8 cellular contexts compared by ENCODE assay signal in genomic region chr19:55279773-55280643, GRCh38. TPM values are rescaled to one million over a fixed set of nuclear protein-coding genes. Genes with fewer than 3 reads are reported as not detected.
DNase-seq lines count a peak whose midpoint lies in the region; ATAC-seq, FAIRE-seq and TF ChIP-seq lines count a peak whose summit lies in the region.

A gene with protein sequence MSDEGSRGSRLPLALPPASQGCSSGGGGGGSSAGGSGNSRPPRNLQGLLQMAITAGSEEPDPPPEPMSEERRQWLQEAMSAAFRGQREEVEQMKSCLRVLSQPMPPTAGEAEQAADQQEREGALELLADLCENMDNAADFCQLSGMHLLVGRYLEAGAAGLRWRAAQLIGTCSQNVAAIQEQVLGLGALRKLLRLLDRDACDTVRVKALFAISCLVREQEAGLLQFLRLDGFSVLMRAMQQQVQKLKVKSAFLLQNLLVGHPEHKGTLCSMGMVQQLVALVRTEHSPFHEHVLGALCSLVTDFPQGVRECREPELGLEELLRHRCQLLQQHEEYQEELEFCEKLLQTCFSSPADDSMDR (minus strand): TSS chr19:55280110. CDS start chr19:55279608, 502 bp downstream.

- peaks cover 22% of the 10 kb centered on the region for H3K79me2 ChIP-seq in OCI-LY3 (ENCODE audit: low read length)
- no peaks in the 10 kb centered on the region for H3K79me2 ChIP-seq in endothelial cell of umbilical vein (ENCODE audit: control insufficient read depth, insufficient read depth, low read length)

- dilution Hi-C loops in endothelial cell of umbilical vein (cut with MboI; ENCODE audit: extremely low pct_ligation_motif_present, low sequenced_read_pairs): no loop called here

- no peaks in the 10 kb centered on the region for H3K27me3 Mint-ChIP-seq in Caco-2 (ENCODE audit: insufficient read depth, unreplicated experiment)

- peak within 1 kb of the TSS; percentile 100 for H3K4me3 Mint-ChIP-seq in Caco-2 (ENCODE audit: unreplicated experiment)

- peak; percentile 62 for ATAC-seq in GM21447 (IDR thresholded peaks at IDR 0.05; ENCODE audit: unreplicated experiment)

- H4K20me1 ChIP-seq in OCI-LY3 (ENCODE audit: insufficient read depth, low read length) (no peaks in the 10 kb centered on the region), endothelial cell of umbilical vein (replicated peaks; ENCODE audit: control insufficient read depth, extremely low read depth, insufficient read depth, low read length) (no peaks in the 10 kb centered on the region)

- BruUV-seq in Caco-2 (replicated peaks; lab: Mats Ljungman, UMichigan) (no TSS peak), endothelial cell of umbilical vein (replicated peaks; lab: Mats Ljungman, UMichigan) (no TSS peak)

- DNase-seq in Caco-2: peak; percentile 99
- DNase-seq in HuH-7 (ENCODE audit: low spot score): peak; percentile 94
- peak; percentile 98 for DNase-seq in activated CD8-positive, alpha-beta memory T cell treated with anti-CD3 and anti-CD28 coated beads, Interleukin-2, amount 50 U/mL, for 48 hours
- DNase-seq in endothelial cell of umbilical vein (ENCODE audit: low read depth, low spot score): peak; percentile 93
- DNase-seq in midbrain (lab: John Stamatoyannopoulos, UW): peak; percentile 87
- peak; percentile 85 for DNase-seq in stimulated activated CD8-positive, alpha-beta memory T cell treated with anti-CD3 and anti-CD28 coated beads, Interleukin-2, amount 100 ng/mL, for 1 hour (ENCODE audit: low read depth in 2 of 2)

- peak within 1 kb of the TSS; percentile 76 for H2AFZ ChIP-seq in OCI-LY3 (ENCODE audit: low read depth, low read length)
- peak within 1 kb of the TSS; percentile 98 for H2AFZ ChIP-seq in endothelial cell of umbilical vein (ENCODE audit: low read depth, low read length)

- peak within 1 kb of the TSS; percentile 100 for H3K27ac Mint-ChIP-seq in Caco-2 (ENCODE audit: unreplicated experiment)

- H3K4me2 ChIP-seq in OCI-LY3 (ENCODE audit: low read length): peak within 1 kb of the TSS; percentile 90
- H3K4me2 ChIP-seq in endothelial cell of umbilical vein (ENCODE audit: insufficient read depth, low read length): peak within 1 kb of the TSS; percentile 54

- CTCF ChIA-PET in Caco-2 (lab: Charles Lee) (interaction anchor here (0.7 to 1.6 kb wide), 11 partner anchors 12 to 353 kb away, joined by 3 to 8 read pairs (median 3); partner anchors contain the start of genes KMT5C, PTPRH and TMEM238), endothelial cell of umbilical vein (lab: Charles Lee) (interaction anchor here (0.8 to 1.5 kb wide), 8 partner anchors 11 to 224 kb away, joined by 3 to 7 read pairs (median 4); partner anchors contain the start of genes PPP6R1 and TMEM238)

- H3K36me3 Mint-ChIP-seq in Caco-2 (ENCODE audit: insufficient read depth, unreplicated experiment): peaks cover 20% of the 10 kb centered on the region

- H3K4me1 Mint-ChIP-seq in Caco-2 (ENCODE audit: low read depth, unreplicated experiment): peaks cover 19% of the 10 kb centered on the region

- H3K4me3 ChIP-seq in Caco-2 (ENCODE audit: low read depth, low read length) (peak within 1 kb of the TSS; percentile 50), OCI-LY3 (ENCODE audit: low read length) (peak within 1 kb of the TSS; percentile 87), endothelial cell of umbilical vein (replicated peaks in 1 of 3; ENCODE audit: insufficient read depth in 1 of 3, low read depth in 1 of 3, low read length in 3 of 3) (peak within 1 kb of the TSS; percentile 66 to 96 (median 79))

- H3K36me3 ChIP-seq in Caco-2 (ENCODE audit: control insufficient read depth, insufficient read depth, low read length) (no peaks in the 10 kb centered on the region), OCI-LY3 (replicated peaks; ENCODE audit: low read depth, low read length) (peaks cover 15% of the 10 kb centered on the region), endothelial cell of umbilical vein (ENCODE audit: control insufficient read depth in 2 of 2, extremely low read depth in 1 of 2, insufficient read depth in 2 of 2, low read length in 2 of 2) (peaks cover 0 to 2% of the 10 kb centered on the region in 2 experiments)

- TF ChIP-seq CTCF in Caco-2 (IDR thresholded peaks at IDR 0.05; ENCODE audit: insufficient read depth in 1 of 2, low read depth in 1 of 2, low read length in 1 of 2, severe bottlenecking in 1 of 2, unreplicated experiment in 1 of 2): no peak
- TF ChIP-seq CTCF in OCI-LY3 (IDR thresholded peaks at IDR 0.05; ENCODE audit: low read depth, low read length): no peak
- TF ChIP-seq CTCF in endothelial cell of umbilical vein (IDR thresholded peaks at IDR 0.05; ENCODE audit: extremely low read depth in 1 of 2, insufficient read depth in 1 of 2, low read depth in 1 of 2, low read length in 2 of 2): no peak

- no peaks in the 10 kb centered on the region for H3K9me3 Mint-ChIP-seq in Caco-2 (ENCODE audit: unreplicated experiment)

- FAIRE-seq in endothelial cell of umbilical vein (lab: Jason Lieb, UNC): peak; percentile 94

- POLR2A ChIA-PET in Caco-2 (lab: Charles Lee): interaction anchor here (0.6 to 1.9 kb wide), 17 partner anchors 10 to 374 kb away, joined by 3 to 29 read pairs (median 6); partner anchors contain the start of genes FIZ1, KMT5C, NAT14 and PPP6R1
- POLR2A ChIA-PET in endothelial cell of umbilical vein (lab: Charles Lee): interaction anchor here (0.7 to 2.0 kb wide), 4 partner anchors 21 to 197 kb away, joined by 3 to 8 read pairs (median 6); partner anchors contain the start of genes PPP6R1 and UBE2S

- no peaks in the 10 kb centered on the region for H3K9me1 ChIP-seq in endothelial cell of umbilical vein (replicated peaks; ENCODE audit: control insufficient read depth, extremely low read depth, insufficient read depth, low read length)

- H3K9ac ChIP-seq in OCI-LY3 (ENCODE audit: low read length) (peak within 1 kb of the TSS; percentile 63), endothelial cell of umbilical vein (replicated peaks; ENCODE audit: extremely low read depth, insufficient read depth, low read length) (peak within 1 kb of the TSS; percentile 64)

- H3K27ac ChIP-seq in OCI-LY3 (ENCODE audit: low read length): peak within 1 kb of the TSS; percentile 57
- H3K27ac ChIP-seq in endothelial cell of umbilical vein (ENCODE audit: insufficient read depth, low read depth, low read length): peak within 1 kb of the TSS; percentile 65

- intact Hi-C loops in Caco-2 (cut with micrococcal nuclease; ENCODE audit: unreplicated experiment): loop anchor here (1.0 kb wide), 4 partner anchors 21 to 105 kb away; partner anchors contain the start of genes KMT5C, PPP6R1 and RPL28
- intact Hi-C loops in endothelial cell of umbilical vein (cut with micrococcal nuclease): loop anchor here (1.0 to 2.0 kb wide), 2 partner anchors 21 to 59 kb away; partner anchors contain the start of genes KMT5C and PPP6R1

- peak; percentile 44 for TF ChIP-seq POLR2A in endothelial cell of umbilical vein (IDR thresholded peaks at IDR 0.05; ENCODE audit: low read depth, low read length)

- H3K9me3 ChIP-seq in Caco-2 (no peaks in the 10 kb centered on the region), OCI-LY3 (ENCODE audit: insufficient read depth, low read length) (no peaks in the 10 kb centered on the region), endothelial cell of umbilical vein (replicated peaks; ENCODE audit: control insufficient read depth, insufficient read depth, low read length) (no peaks in the 10 kb centered on the region)

- H3K4me1 ChIP-seq in Caco-2 (peaks cover 17% of the 10 kb centered on the region), OCI-LY3 (ENCODE audit: low read length) (peaks cover 51% of the 10 kb centered on the region), endothelial cell of umbilical vein (ENCODE audit: control insufficient read depth, extremely low read depth, insufficient read depth, low read length) (peaks cover 3% of the 10 kb centered on the region)

- H3K27me3 ChIP-seq in Caco-2 (replicated peaks; ENCODE audit: control insufficient read depth, insufficient read depth, low read length): no peaks in the 10 kb centered on the region
- no peaks in the 10 kb centered on the region for H3K27me3 ChIP-seq in OCI-LY3 (ENCODE audit: low read depth, low read length)
- H3K27me3 ChIP-seq in endothelial cell of umbilical vein (ENCODE audit: control insufficient read depth in 2 of 2, insufficient read depth in 2 of 2, low read length in 2 of 2): peaks cover 5 to 6% of the 10 kb centered on the region in 2 experiments

TF ChIP-seq in endothelial cell of umbilical vein, 7 proteins besides CTCF, POLR2A, EP300 and RAD21:
- TF ChIP-seq POLR2AphosphoS5 (IDR thresholded peaks at IDR 0.05; ENCODE audit: insufficient read depth, low read depth, low read length) (peak; percentile 72), EZH2 (IDR thresholded peaks at IDR 0.05; ENCODE audit: borderline replicate concordance, low read depth, low read length, severe bottlenecking) (no peak), JUN (IDR thresholded peaks at IDR 0.05; ENCODE audit: borderline replicate concordance, insufficient read depth, insufficient read length, low read depth) (no peak), FOS (IDR thresholded peaks at IDR 0.05; ENCODE audit: borderline replicate concordance, insufficient read depth, low read length) (no peak), GATA2 (IDR thresholded peaks at IDR 0.05; ENCODE audit: insufficient read depth, insufficient read length, low read depth, low read length) (no peak), MYC (IDR thresholded peaks at IDR 0.05; ENCODE audit: low read depth, low read length) (no peak)
- TF ChIP-seq, protein P1, sequence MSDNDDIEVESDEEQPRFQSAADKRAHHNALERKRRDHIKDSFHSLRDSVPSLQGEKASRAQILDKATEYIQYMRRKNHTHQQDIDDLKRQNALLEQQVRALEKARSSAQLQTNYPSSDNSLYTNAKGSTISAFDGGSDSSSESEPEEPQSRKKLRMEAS (IDR thresholded peaks at IDR 0.05; ENCODE audit: insufficient read depth, insufficient read length): peak; percentile 67

RNA-seq across cellular contexts. Expression of the gene that starts here (rescaled TPM):
- 69.6 and 71.4 TPM in 2 replicates for total RNA-seq in Caco-2 (2022)
- total RNA-seq in endothelial cell of umbilical vein: 30.4 and 38.5 TPM in 2 replicates
- 47.5 and 60.3 TPM in 2 replicates for polyA plus RNA-seq in endothelial cell of umbilical vein
- polyA plus RNA-seq in endothelial cell of umbilical vein (2011; cell fraction: cytosol; rRNA removed): 31.7 and 39.6 TPM in 2 replicates
- 19.7 and 21.0 TPM in 2 replicates for polyA plus RNA-seq in endothelial cell of umbilical vein (2011; cell fraction: nucleus; rRNA removed)
- 25.6 and 29.3 TPM in 2 replicates for polyA plus RNA-seq in endothelial cell of umbilical vein (2012)
- polyA minus RNA-seq in endothelial cell of umbilical vein: 12.3 and 15.4 TPM in 2 replicates
- polyA minus RNA-seq in endothelial cell of umbilical vein (2011; cell fraction: cytosol; rRNA and poly(A)+ RNA removed): 54.4 TPM
- polyA minus RNA-seq in endothelial cell of umbilical vein (2011; cell fraction: nucleus; rRNA and poly(A)+ RNA removed): 5.7 and 7.6 TPM in 2 replicates

Comparison
In these comparisons a context has a peak if more than half of its experiments do, and no peak if none do; other contexts are left out.
1. Peak in every context shown above with its lines: DNase-seq, ATAC-seq, H3K4me3 ChIP-seq and H3K27ac ChIP-seq.